In the genomic region with DNA sequence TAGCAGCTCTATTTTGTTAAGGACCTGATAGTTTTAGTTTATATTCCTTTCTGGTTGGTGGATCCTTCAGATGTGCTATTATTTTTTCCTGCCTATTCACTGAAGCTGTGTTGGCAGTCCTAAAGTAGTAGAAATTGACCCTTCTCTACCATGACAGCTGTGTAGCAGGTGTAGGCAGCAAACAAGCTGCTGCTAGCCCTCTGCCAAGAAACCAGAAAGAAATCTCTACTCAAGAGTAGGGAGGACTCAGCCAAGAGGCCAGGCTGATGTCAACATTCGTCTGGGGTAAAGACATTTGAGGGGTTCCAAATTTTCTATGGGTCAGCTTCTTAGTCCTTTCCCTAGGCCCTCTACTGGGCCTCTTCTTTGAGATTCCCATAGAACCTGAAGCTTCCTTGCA, we compare ENCODE assay signal across 14 cellular contexts. TPM values are rescaled to one million over a fixed set of nuclear protein-coding genes. Genes with fewer than 3 reads are reported as not detected.
A peak's percentile ranks its signal among the peaks of the same experiment; 100 is the strongest.
DNase-seq lines count a peak whose midpoint lies in the region; FAIRE-seq and TF ChIP-seq lines count a peak whose summit lies in the region.
"Had no signal": no experiment of that assay in that cellular context is flagged by ENCODE, and none has a peak within 500 bp of the region (broad histone marks: within the 10 kb centered on the region; RNA-seq: fewer than 3 reads in every experiment).

No MANE protein-coding gene starts in this region.

- peak overlapping the region; percentile 2 for H3K4me3 Mint-ChIP-seq in Caco-2 (ENCODE audit: unreplicated experiment)
- H3K4me3 Mint-ChIP-seq in brain, result no peak overlapping the region
- H3K4me3 Mint-ChIP-seq: CD8-positive, alpha-beta T cell had no signal

- H3K4me1 ChIP-seq in Caco-2 (peaks cover 28% of the 10 kb centered on the region), colonic mucosa (no peaks in the 10 kb centered on the region)

- H3K27me3 Mint-ChIP-seq in Caco-2 (ENCODE audit: insufficient read depth, unreplicated experiment), result no peaks in the 10 kb centered on the region
- no peaks in the 10 kb centered on the region for H3K27me3 Mint-ChIP-seq in brain

- POLR2A ChIA-PET in Caco-2 (lab: Charles Lee), result no interaction called here

- H3K9me3 ChIP-seq in Caco-2 (no peaks in the 10 kb centered on the region), colonic mucosa (no peaks in the 10 kb centered on the region)

- H3K36me3 ChIP-seq in Caco-2 (ENCODE audit: control insufficient read depth, insufficient read depth, low read length) (no peaks in the 10 kb centered on the region; the same call in 1 of the 2 replicates), colonic mucosa (no peaks in the 10 kb centered on the region)

- no peak overlapping the region for H3K4me3 ChIP-seq in Caco-2 (ENCODE audit: low read depth, low read length)
- H3K4me3 ChIP-seq in colonic mucosa, result no peak overlapping the region

- CTCF ChIA-PET in Caco-2 (lab: Charles Lee), result no interaction called here

- BruUV-seq in Caco-2 (replicated peaks; lab: Mats Ljungman, UMichigan), result no TSS peak

- no peak overlapping the region for H3K27ac ChIP-seq in colonic mucosa

- TF ChIP-seq CTCF in Caco-2 (IDR thresholded peaks at IDR 0.05; ENCODE audit: insufficient read depth in 1 of 2, low read depth in 1 of 2, low read length in 1 of 2, severe bottlenecking in 1 of 2, unreplicated experiment in 1 of 2) (no peak), brain (conservative IDR thresholded peaks at IDR 0.05) (no peak), colonic mucosa (IDR thresholded peaks at IDR 0.05) (no peak)

- H3K27me3 ChIP-seq in Caco-2 (replicated peaks; ENCODE audit: control insufficient read depth, insufficient read depth, low read length) (no peaks in the 10 kb centered on the region), colonic mucosa (no peaks in the 10 kb centered on the region)

- H3K4me1 Mint-ChIP-seq in Caco-2 (ENCODE audit: low read depth, unreplicated experiment), result peaks cover 27% of the 10 kb centered on the region
- peaks cover 12% of the 10 kb centered on the region for H3K4me1 Mint-ChIP-seq in brain

- H3K27ac Mint-ChIP-seq in Caco-2 (ENCODE audit: unreplicated experiment) (no peak overlapping the region), brain (peak overlapping the region in 3 of 5 experiments; percentile 10 to 51 (median 32))
- H3K27ac Mint-ChIP-seq: CD8-positive, alpha-beta T cell had no signal

- peaks cover 14% of the 10 kb centered on the region for H3K36me3 Mint-ChIP-seq in Caco-2 (ENCODE audit: insufficient read depth, unreplicated experiment)
- peaks cover 25% of the 10 kb centered on the region for H3K36me3 Mint-ChIP-seq in brain

- FAIRE-seq in GM19239 (lab: Jason Lieb, UNC), result peak; percentile 4

- DNase-seq in Caco-2 (no peak), GM19239 (ENCODE audit: insufficient read length, low spot score) (no peak), myocyte (ENCODE audit: low read depth) (peak; percentile 85), colonic mucosa (no peak), COLO829 (ENCODE audit: low spot score) (no peak)
- DNase-seq in activated T-cell treated with anti-CD3 and anti-CD28 coated beads, Interleukin-2, amount 50 U/mL, for 48 hours, result no peak
- no peak for DNase-seq in activated effector memory CD4-positive, alpha-beta T cell treated with Interleukin-2 at 50 U/mL for 16 hours
- DNase-seq: CD8-positive, alpha-beta T cell; DMS153; Kasumi-1; NCI-H187 treated with DMSO at 0.1 percent for 48 hours; NCI-H526 treated with DMSO at 0.1 percent for 48 hours; SHP77 had no signal

- intact Hi-C loops in Caco-2 (cut with micrococcal nuclease; ENCODE audit: unreplicated experiment) (no loop called here), colonic mucosa (cut with DNase I) (no loop called here)

- H3K9me3 Mint-ChIP-seq in Caco-2 (ENCODE audit: unreplicated experiment) (no peaks in the 10 kb centered on the region), brain (no peaks in the 10 kb centered on the region)
- H3K9me3 Mint-ChIP-seq: CD8-positive, alpha-beta T cell had no signal

- no peak overlapping the region for H3K9ac ChIP-seq in colonic mucosa (ENCODE audit: low read depth in 2 of 2, low read length in 2 of 2)

RNA-seq across cellular contexts. Expression of a gene that starts 51.2 kb away (rescaled TPM):
- total RNA-seq in Caco-2 (2022) (43.6 and 45.6 TPM in 2 replicates), myocyte (24.4 and 28.5 TPM in 2 replicates), colonic mucosa (10 to 100 TPM; 22.9 to 29.9 TPM)
- 25.4 TPM for polyA plus RNA-seq in brain (ENCODE audit: insufficient read depth, low read depth, low replicate concordance)
- polyA plus RNA-seq in myocyte (2012), result 22.0 TPM
